Comparison of ENCODE assay signal across 38 cellular contexts in the genomic region with DNA sequence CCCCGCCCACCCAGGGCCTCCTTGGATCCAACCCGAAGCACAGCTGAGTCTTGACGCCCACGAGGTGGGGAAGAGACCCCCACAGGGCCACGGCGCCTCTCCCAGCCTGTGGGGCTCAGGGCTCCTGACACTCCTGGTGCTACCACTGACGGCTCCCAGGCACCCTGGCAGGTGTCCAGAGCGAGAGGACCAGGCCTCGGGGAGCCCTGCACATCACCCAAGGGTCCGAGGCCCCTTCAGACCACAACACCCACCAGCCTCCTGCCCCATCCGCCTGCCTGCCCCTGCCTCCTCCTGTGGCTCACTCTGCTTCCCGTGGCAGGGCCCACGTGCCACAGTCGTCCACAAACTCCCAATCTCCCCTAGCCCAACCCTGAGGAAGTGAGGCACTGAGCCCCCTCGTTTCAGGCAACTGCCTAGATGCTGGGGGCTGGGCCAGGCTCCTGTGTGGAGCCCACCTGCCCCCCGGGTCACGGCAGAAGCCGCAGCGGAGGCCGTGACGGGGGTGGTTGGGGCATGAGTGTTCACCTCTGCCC. TPM values are rescaled to one million over a fixed set of nuclear protein-coding genes. Genes with fewer than 3 reads are reported as not detected.
"Had no signal": no experiment of that assay in that cellular context is flagged by ENCODE, and none has a peak within 500 bp of the region (broad histone marks: within the 10 kb centered on the region; RNA-seq: fewer than 3 reads in every experiment).

No MANE protein-coding gene starts in this region.

- H3K4me1 ChIP-seq: adrenal gland, body of pancreas, colonic mucosa had no signal

- H3K36me3 ChIP-seq: adrenal gland, colonic mucosa had no signal

- H3K4me3 Mint-ChIP-seq: activated B cell treated with CpG ODN at 0.5 μM for 24 hours; activated CD8-positive, alpha-beta T cell treated with anti-CD3 and anti-CD28 coated beads for 36 hours; activated naive CD4-positive, alpha-beta T cell treated with anti-CD3 and anti-CD28 coated beads for 36 hours; activated naive CD4-positive, alpha-beta T cell treated with anti-CD3 and anti-CD28 coated beads, Interleukin-2, amount 50 U/mL, for 24 hours; activated naive CD8-positive, alpha-beta T cell treated with anti-CD3 and anti-CD28 coated beads for 36 hours; activated naive CD8-positive, alpha-beta T cell treated with anti-CD3 and anti-CD28 coated beads, Interleukin-2, amount 50 U/mL, for 24 hours; activated T-helper 1 cell treated with anti-CD3 and anti-CD28 coated beads, Interleukin-12 subunit alpha, Interleukin-12 subunit beta, Interleukin-2, Interleukin-4 antibody, amounts not matched to agents 30 ng/mL and 10 ng/mL and 1 ng/mL, durations not matched to agents 14 hours and 24 hours and 36 hours; T-helper 17 cell; T-helper 2 cell treated with Interferon-gamma antibody and Interleukin-4, amounts not matched to agents 5 μg/mL and 100 μg/mL, for 36 hours had no signal

- H3K27me3 ChIP-seq: adrenal gland, body of pancreas, colonic mucosa, esophagus squamous epithelium, gastroesophageal sphincter had no signal

- H3K27ac Mint-ChIP-seq: activated B cell treated with CpG ODN at 0.5 μM for 24 hours; activated CD8-positive, alpha-beta T cell treated with anti-CD3 and anti-CD28 coated beads for 36 hours; activated naive CD4-positive, alpha-beta T cell treated with anti-CD3 and anti-CD28 coated beads for 36 hours; activated naive CD4-positive, alpha-beta T cell treated with anti-CD3 and anti-CD28 coated beads, Interleukin-2, amount 50 U/mL, for 24 hours; activated naive CD8-positive, alpha-beta T cell treated with anti-CD3 and anti-CD28 coated beads for 36 hours; activated naive CD8-positive, alpha-beta T cell treated with anti-CD3 and anti-CD28 coated beads, Interleukin-2, amount 50 U/mL, for 24 hours; activated T-helper 1 cell treated with anti-CD3 and anti-CD28 coated beads, Interleukin-12 subunit alpha, Interleukin-12 subunit beta, Interleukin-2, Interleukin-4 antibody, amounts not matched to agents 30 ng/mL and 10 ng/mL and 1 ng/mL, durations not matched to agents 14 hours and 24 hours and 36 hours; activated T-helper 2 cell treated with anti-CD3 and anti-CD28 coated beads, Interferon-gamma antibody, Interleukin-2, Interleukin-4, amounts not matched to agents 10 μg/mL and 5 μg/mL and 100 μg/mL, durations not matched to agents 14 hours and 24 hours and 36 hours; T-helper 17 cell; T-helper 2 cell treated with Interferon-gamma antibody and Interleukin-4, amounts not matched to agents 5 μg/mL and 100 μg/mL, for 36 hours had no signal

- H3K9me3 Mint-ChIP-seq: activated B cell treated with CpG ODN at 0.5 μM for 24 hours; activated CD8-positive, alpha-beta T cell treated with anti-CD3 and anti-CD28 coated beads for 36 hours; activated naive CD4-positive, alpha-beta T cell treated with anti-CD3 and anti-CD28 coated beads for 36 hours; activated naive CD4-positive, alpha-beta T cell treated with anti-CD3 and anti-CD28 coated beads, Interleukin-2, amount 50 U/mL, for 24 hours; activated naive CD8-positive, alpha-beta T cell treated with anti-CD3 and anti-CD28 coated beads for 36 hours; activated naive CD8-positive, alpha-beta T cell treated with anti-CD3 and anti-CD28 coated beads, Interleukin-2, amount 50 U/mL, for 24 hours; activated T-helper 1 cell treated with anti-CD3 and anti-CD28 coated beads, Interleukin-12 subunit alpha, Interleukin-12 subunit beta, Interleukin-2, Interleukin-4 antibody, amounts not matched to agents 30 ng/mL and 10 ng/mL and 1 ng/mL, durations not matched to agents 14 hours and 24 hours and 36 hours; activated T-helper 2 cell treated with anti-CD3 and anti-CD28 coated beads, Interferon-gamma antibody, Interleukin-2, Interleukin-4, amounts not matched to agents 10 μg/mL and 5 μg/mL and 100 μg/mL, durations not matched to agents 14 hours and 24 hours and 36 hours; T-helper 2 cell treated with Interferon-gamma antibody and Interleukin-4, amounts not matched to agents 5 μg/mL and 100 μg/mL, for 36 hours had no signal

- H3K4me1 Mint-ChIP-seq: activated B cell treated with CpG ODN at 0.5 μM for 24 hours; activated naive CD4-positive, alpha-beta T cell treated with anti-CD3 and anti-CD28 coated beads, Interleukin-2, amount 50 U/mL, for 24 hours; activated naive CD8-positive, alpha-beta T cell treated with anti-CD3 and anti-CD28 coated beads for 36 hours; activated naive CD8-positive, alpha-beta T cell treated with anti-CD3 and anti-CD28 coated beads, Interleukin-2, amount 50 U/mL, for 24 hours; T-helper 17 cell had no signal

- H3K36me3 Mint-ChIP-seq: activated naive CD4-positive, alpha-beta T cell treated with anti-CD3 and anti-CD28 coated beads, Interleukin-2, amount 50 U/mL, for 24 hours; activated naive CD8-positive, alpha-beta T cell treated with anti-CD3 and anti-CD28 coated beads for 36 hours had no signal

- H3K4me3 ChIP-seq: adrenal gland, body of pancreas, colonic mucosa, esophagus squamous epithelium, gastroesophageal sphincter had no signal

- FAIRE-seq: endometrium, endothelial cell of umbilical vein had no signal

- H3K27me3 Mint-ChIP-seq: activated B cell treated with CpG ODN at 0.5 μM for 24 hours; activated CD8-positive, alpha-beta T cell treated with anti-CD3 and anti-CD28 coated beads for 36 hours; activated naive CD4-positive, alpha-beta T cell treated with anti-CD3 and anti-CD28 coated beads, Interleukin-2, amount 50 U/mL, for 24 hours; activated naive CD8-positive, alpha-beta T cell treated with anti-CD3 and anti-CD28 coated beads for 36 hours; activated naive CD8-positive, alpha-beta T cell treated with anti-CD3 and anti-CD28 coated beads, Interleukin-2, amount 50 U/mL, for 24 hours; T-helper 17 cell had no signal

- H3K27ac ChIP-seq: adrenal gland, body of pancreas, colonic mucosa, epithelial cell of prostate, esophagus squamous epithelium, gastroesophageal sphincter, WERI-Rb-1 had no signal

- ATAC-seq: activated CD4-positive, CD25-positive, alpha-beta regulatory T cell treated with anti-CD3 and anti-CD28 coated beads, Interleukin-2, amount 50 U/mL, for 24 hours; activated CD8-positive, alpha-beta T cell treated with anti-CD3 and anti-CD28 coated beads for 36 hours; activated naive CD8-positive, alpha-beta T cell treated with anti-CD3 and anti-CD28 coated beads, Interleukin-2, amount 50 U/mL, for 24 hours; body of pancreas; T-helper 17 cell had no signal

- DNase-seq: activated B cell treated with CpG ODN at 0.5 μM for 24 hours; activated CD4-positive, alpha-beta T cell treated with anti-CD3 and anti-CD28 coated beads for 48 hours; activated CD4-positive, alpha-beta T cell treated with anti-CD3 and anti-CD28 coated beads, Interleukin-2, amount 50 U/mL, for 1 hour; activated CD4-positive, alpha-beta T cell treated with anti-CD3 and anti-CD28 coated beads, Interleukin-2, amount 50 U/mL, for 48 hours; activated CD8-positive, alpha-beta memory T cell treated with anti-CD3 and anti-CD28 coated beads for 24 hours; activated CD8-positive, alpha-beta T cell treated with anti-CD3 and anti-CD28 coated beads for 36 hours; activated effector memory CD4-positive, alpha-beta T cell treated with anti-CD3 and anti-CD28 coated beads, Interleukin-2, amount 50 U/mL, for 16 hours; activated naive CD4-positive, alpha-beta T cell treated with anti-CD3 and anti-CD28 coated beads for 36 hours; activated naive CD8-positive, alpha-beta T cell treated with anti-CD3 and anti-CD28 coated beads for 36 hours; activated naive CD8-positive, alpha-beta T cell treated with anti-CD3 and anti-CD28 coated beads, Interleukin-2, amount 50 U/mL, for 24 hours; activated T-cell treated with anti-CD3 and anti-CD28 coated beads, Interleukin-2, amount 50 U/mL, for 48 hours; adrenal gland; amygdala; aorta; caudate nucleus; colonic mucosa; effector CD8-positive, alpha-beta T cell; esophagus squamous epithelium; foreskin melanocyte; T-helper 1 cell; T1000; WERI-Rb-1 had no signal

- H3K9me3 ChIP-seq: adrenal gland, body of pancreas, colonic mucosa, esophagus squamous epithelium, gastroesophageal sphincter had no signal

RNA-seq across cellular contexts. Expression of gene PVALEF, which starts 29.0 kb away (rescaled TPM):
- total RNA-seq: activated B cell treated with CpG ODN at 0.5 μM for 24 hours; activated CD8-positive, alpha-beta T cell treated with anti-CD3 and anti-CD28 coated beads for 36 hours; activated naive CD4-positive, alpha-beta T cell treated with anti-CD3 and anti-CD28 coated beads for 36 hours; activated naive CD8-positive, alpha-beta T cell treated with anti-CD3 and anti-CD28 coated beads for 36 hours; activated T-helper 1 cell treated with anti-CD3 and anti-CD28 coated beads, Interleukin-12 subunit alpha, Interleukin-12 subunit beta, Interleukin-2, Interleukin-4 antibody, amounts not matched to agents 30 ng/mL and 10 ng/mL and 1 ng/mL, durations not matched to agents 14 hours and 24 hours and 36 hours; activated T-helper 2 cell treated with anti-CD3 and anti-CD28 coated beads, Interferon-gamma antibody, Interleukin-2, Interleukin-4, amounts not matched to agents 10 μg/mL and 5 μg/mL and 100 μg/mL, durations not matched to agents 14 hours and 24 hours and 36 hours; adrenal gland; aorta; body of pancreas; colonic mucosa; dermis microvascular lymphatic vessel endothelial cell; endothelial cell of umbilical vein; esophagus squamous epithelium; fibroblast of lung; fibroblast of villous mesenchyme; gastroesophageal sphincter; glomerular endothelial cell; T-helper 17 cell had no signal
- polyA plus RNA-seq: adrenal gland, aorta, endothelial cell of umbilical vein, esophagus, fibroblast of lung had no signal
